Comparison of ENCODE assay signal across 1 cellular context in the genomic region with DNA sequence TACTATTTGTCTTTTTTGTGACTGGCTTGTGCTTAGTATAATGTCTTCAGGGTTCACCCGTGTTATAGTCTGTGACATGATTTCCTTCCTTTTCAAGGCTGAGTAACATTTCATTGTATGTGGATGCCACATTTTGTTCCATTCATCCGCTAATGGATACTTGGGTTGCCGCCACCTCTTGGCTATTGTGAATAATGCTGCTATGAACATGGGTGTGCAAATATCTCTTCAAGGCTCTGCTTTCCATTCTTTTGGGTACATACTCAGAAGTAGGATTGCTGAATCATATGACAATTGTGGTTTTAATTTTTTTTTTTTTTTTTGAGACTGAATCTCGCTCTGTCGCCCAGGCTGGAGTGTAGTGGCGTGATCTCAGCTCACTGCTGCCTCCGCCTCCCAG.
TF ChIP-seq lines count a peak whose summit lies in the region.

No MANE protein-coding gene starts in this region.

TF ChIP-seq in HEK293, 187 proteins besides CTCF, POLR2A, EP300 and RAD21 (continued from another document):
- TF ChIP-seq, protein P1, sequence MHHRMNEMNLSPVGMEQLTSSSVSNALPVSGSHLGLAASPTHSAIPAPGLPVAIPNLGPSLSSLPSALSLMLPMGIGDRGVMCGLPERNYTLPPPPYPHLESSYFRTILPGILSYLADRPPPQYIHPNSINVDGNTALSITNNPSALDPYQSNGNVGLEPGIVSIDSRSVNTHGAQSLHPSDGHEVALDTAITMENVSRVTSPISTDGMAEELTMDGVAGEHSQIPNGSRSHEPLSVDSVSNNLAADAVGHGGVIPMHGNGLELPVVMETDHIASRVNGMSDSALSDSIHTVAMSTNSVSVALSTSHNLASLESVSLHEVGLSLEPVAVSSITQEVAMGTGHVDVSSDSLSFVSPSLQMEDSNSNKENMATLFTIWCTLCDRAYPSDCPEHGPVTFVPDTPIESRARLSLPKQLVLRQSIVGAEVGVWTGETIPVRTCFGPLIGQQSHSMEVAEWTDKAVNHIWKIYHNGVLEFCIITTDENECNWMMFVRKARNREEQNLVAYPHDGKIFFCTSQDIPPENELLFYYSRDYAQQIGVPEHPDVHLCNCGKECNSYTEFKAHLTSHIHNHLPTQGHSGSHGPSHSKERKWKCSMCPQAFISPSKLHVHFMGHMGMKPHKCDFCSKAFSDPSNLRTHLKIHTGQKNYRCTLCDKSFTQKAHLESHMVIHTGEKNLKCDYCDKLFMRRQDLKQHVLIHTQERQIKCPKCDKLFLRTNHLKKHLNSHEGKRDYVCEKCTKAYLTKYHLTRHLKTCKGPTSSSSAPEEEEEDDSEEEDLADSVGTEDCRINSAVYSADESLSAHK (tag by site-specific recombination; IDR thresholded peaks at IDR 0.05) = no peak
- TF ChIP-seq YY1 (tag by site-specific recombination; IDR thresholded peaks at IDR 0.05) = no peak
- TF ChIP-seq, protein P2, sequence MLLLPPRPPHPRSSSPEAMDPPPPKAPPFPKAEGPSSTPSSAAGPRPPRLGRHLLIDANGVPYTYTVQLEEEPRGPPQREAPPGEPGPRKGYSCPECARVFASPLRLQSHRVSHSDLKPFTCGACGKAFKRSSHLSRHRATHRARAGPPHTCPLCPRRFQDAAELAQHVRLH (tag by site-specific recombination; IDR thresholded peaks at IDR 0.05) = no peak
